1 cellular context compared by ENCODE assay signal in genomic region chr20:63658749-63659187, GRCh38.
TF ChIP-seq lines count a peak whose summit lies in the region.

No MANE protein-coding gene starts in this region.

TF ChIP-seq in HepG2, 621 proteins besides CTCF, POLR2A, EP300 and RAD21 (continued from another document and continues in another):
- TF ChIP-seq, protein P1, sequence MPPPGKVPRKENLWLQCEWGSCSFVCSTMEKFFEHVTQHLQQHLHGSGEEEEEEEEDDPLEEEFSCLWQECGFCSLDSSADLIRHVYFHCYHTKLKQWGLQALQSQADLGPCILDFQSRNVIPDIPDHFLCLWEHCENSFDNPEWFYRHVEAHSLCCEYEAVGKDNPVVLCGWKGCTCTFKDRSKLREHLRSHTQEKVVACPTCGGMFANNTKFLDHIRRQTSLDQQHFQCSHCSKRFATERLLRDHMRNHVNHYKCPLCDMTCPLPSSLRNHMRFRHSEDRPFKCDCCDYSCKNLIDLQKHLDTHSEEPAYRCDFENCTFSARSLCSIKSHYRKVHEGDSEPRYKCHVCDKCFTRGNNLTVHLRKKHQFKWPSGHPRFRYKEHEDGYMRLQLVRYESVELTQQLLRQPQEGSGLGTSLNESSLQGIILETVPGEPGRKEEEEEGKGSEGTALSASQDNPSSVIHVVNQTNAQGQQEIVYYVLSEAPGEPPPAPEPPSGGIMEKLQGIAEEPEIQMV (CRISPR knock-in tag; IDR thresholded peaks at IDR 0.05; ENCODE audit: low read depth) = no peak
- TF ChIP-seq RFX1 (IDR thresholded peaks at IDR 0.05) (no peak), AHR (CRISPR knock-in tag; IDR thresholded peaks at IDR 0.05) (no peak), POLR2AphosphoS2 (IDR thresholded peaks at IDR 0.05; ENCODE audit: low read depth, low read length) (no peak), IKZF5 (CRISPR knock-in tag; IDR thresholded peaks at IDR 0.05) (no peak; the same call in 1 of the 2 replicates), ARNT2 (CRISPR knock-in tag; IDR thresholded peaks at IDR 0.05; ENCODE audit: low read depth) (no peak), ZNF564 (CRISPR knock-in tag; IDR thresholded peaks at IDR 0.05) (no peak; the same call in 1 of the 2 replicates), ZNF124 (CRISPR knock-in tag; IDR thresholded peaks at IDR 0.05) (no peak), ZNF326 (CRISPR knock-in tag; IDR thresholded peaks at IDR 0.05; ENCODE audit: borderline replicate concordance) (no peak), ZNF121 (CRISPR knock-in tag; IDR thresholded peaks at IDR 0.05) (no peak), CREM (IDR thresholded peaks at IDR 0.05) (no peak), CREM (CRISPR knock-in tag; IDR thresholded peaks at IDR 0.05) (0 out of 2 replicates have a peak, but pooled peaks have one; percentile 3), ARNTL (CRISPR knock-in tag; IDR thresholded peaks at IDR 0.05) (no peak), ZNF75D (CRISPR knock-in tag; IDR thresholded peaks at IDR 0.05; ENCODE audit: borderline replicate concordance) (peak; percentile 83; the same call in 1 of the 2 replicates), CHD4 (IDR thresholded peaks at IDR 0.05; ENCODE audit: borderline replicate concordance, low read length) (no peak), RCOR2 (CRISPR knock-in tag; IDR thresholded peaks at IDR 0.05) (no peak; the same call in 1 of the 2 replicates), ZNF142 (CRISPR knock-in tag; IDR thresholded peaks at IDR 0.05) (no peak), ZBTB34 (CRISPR knock-in tag; IDR thresholded peaks at IDR 0.05) (no peak), MAF1 (CRISPR knock-in tag; IDR thresholded peaks at IDR 0.05; ENCODE audit: borderline replicate concordance) (no peak; the same call in 1 of the 2 replicates), SP4 (CRISPR knock-in tag; IDR thresholded peaks at IDR 0.05) (0 out of 2 replicates have a peak, but pooled peaks have one; percentile 1), ZSCAN21 (CRISPR knock-in tag; IDR thresholded peaks at IDR 0.05; ENCODE audit: borderline replicate concordance) (no peak; the same call in 1 of the 2 replicates), ZNF383 (CRISPR knock-in tag; IDR thresholded peaks at IDR 0.05; ENCODE audit: borderline replicate concordance) (no peak; the same call in 1 of the 2 replicates), SRF (IDR thresholded peaks at IDR 0.05; ENCODE audit: low read depth, low read length) (no peak), RBFOX2 (IDR thresholded peaks at IDR 0.05; ENCODE audit: low read depth, low read length) (no peak), ZNF496 (CRISPR knock-in tag; IDR thresholded peaks at IDR 0.05; ENCODE audit: insufficient replicate concordance) (no peak), U2AF1 (optimal IDR thresholded peaks at IDR 0.05; ENCODE audit: low read depth, low read length) (no peak), NCOA1 (CRISPR knock-in tag; IDR thresholded peaks at IDR 0.05) (peak; percentile 19; the same call in 1 of the 2 replicates), ZNF282 (IDR thresholded peaks at IDR 0.05; ENCODE audit: partially characterized antibody) (no peak), IRX3 (CRISPR knock-in tag; IDR thresholded peaks at IDR 0.05; ENCODE audit: borderline replicate concordance, low read depth) (no peak), ZNF138 (CRISPR knock-in tag; IDR thresholded peaks at IDR 0.05; ENCODE audit: low read depth) (peak; percentile 77; the same call in 1 of the 2 replicates), SMAD1 (CRISPR knock-in tag; IDR thresholded peaks at IDR 0.05; ENCODE audit: borderline replicate concordance, low read depth) (no peak), ZBTB42 (CRISPR knock-in tag; IDR thresholded peaks at IDR 0.05) (no peak), HDAC6 (IDR thresholded peaks at IDR 0.05; ENCODE audit: low read depth, low read length) (no peak)
- TF ChIP-seq, protein P2, sequence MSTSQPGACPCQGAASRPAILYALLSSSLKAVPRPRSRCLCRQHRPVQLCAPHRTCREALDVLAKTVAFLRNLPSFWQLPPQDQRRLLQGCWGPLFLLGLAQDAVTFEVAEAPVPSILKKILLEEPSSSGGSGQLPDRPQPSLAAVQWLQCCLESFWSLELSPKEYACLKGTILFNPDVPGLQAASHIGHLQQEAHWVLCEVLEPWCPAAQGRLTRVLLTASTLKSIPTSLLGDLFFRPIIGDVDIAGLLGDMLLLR (CRISPR knock-in tag; IDR thresholded peaks at IDR 0.05) = no peak
- TF ChIP-seq, protein P3, sequence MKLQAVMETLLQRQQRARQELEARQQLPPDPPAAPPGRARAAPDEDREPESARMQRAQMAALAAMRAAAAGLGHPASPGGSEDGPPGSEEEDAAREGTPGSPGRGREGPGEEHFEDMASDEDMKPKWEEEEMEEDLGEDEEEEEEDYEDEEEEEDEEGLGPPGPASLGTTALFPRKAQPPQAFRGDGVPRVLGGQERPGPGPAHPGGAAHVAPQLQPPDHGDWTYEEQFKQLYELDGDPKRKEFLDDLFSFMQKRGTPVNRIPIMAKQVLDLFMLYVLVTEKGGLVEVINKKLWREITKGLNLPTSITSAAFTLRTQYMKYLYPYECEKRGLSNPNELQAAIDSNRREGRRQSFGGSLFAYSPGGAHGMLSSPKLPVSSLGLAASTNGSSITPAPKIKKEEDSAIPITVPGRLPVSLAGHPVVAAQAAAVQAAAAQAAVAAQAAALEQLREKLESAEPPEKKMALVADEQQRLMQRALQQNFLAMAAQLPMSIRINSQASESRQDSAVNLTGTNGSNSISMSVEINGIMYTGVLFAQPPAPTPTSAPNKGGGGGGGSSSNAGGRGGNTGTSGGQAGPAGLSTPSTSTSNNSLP (IDR thresholded peaks at IDR 0.05; ENCODE audit: low read depth, low read length) = no peak
- TF ChIP-seq, protein P4, sequence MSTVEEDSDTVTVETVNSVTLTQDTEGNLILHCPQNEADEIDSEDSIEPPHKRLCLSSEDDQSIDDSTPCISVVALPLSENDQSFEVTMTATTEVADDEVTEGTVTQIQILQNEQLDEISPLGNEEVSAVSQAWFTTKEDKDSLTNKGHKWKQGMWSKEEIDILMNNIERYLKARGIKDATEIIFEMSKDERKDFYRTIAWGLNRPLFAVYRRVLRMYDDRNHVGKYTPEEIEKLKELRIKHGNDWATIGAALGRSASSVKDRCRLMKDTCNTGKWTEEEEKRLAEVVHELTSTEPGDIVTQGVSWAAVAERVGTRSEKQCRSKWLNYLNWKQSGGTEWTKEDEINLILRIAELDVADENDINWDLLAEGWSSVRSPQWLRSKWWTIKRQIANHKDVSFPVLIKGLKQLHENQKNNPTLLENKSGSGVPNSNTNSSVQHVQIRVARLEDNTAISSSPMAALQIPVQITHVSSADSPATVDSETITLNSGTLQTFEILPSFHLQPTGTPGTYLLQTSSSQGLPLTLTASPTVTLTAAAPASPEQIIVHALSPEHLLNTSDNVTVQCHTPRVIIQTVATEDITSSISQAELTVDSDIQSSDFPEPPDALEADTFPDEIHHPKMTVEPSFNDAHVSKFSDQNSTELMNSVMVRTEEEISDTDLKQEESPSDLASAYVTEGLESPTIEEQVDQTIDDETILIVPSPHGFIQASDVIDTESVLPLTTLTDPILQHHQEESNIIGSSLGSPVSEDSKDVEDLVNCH (CRISPR knock-in tag; IDR thresholded peaks at IDR 0.05) = no peak
- TF ChIP-seq, protein P5, sequence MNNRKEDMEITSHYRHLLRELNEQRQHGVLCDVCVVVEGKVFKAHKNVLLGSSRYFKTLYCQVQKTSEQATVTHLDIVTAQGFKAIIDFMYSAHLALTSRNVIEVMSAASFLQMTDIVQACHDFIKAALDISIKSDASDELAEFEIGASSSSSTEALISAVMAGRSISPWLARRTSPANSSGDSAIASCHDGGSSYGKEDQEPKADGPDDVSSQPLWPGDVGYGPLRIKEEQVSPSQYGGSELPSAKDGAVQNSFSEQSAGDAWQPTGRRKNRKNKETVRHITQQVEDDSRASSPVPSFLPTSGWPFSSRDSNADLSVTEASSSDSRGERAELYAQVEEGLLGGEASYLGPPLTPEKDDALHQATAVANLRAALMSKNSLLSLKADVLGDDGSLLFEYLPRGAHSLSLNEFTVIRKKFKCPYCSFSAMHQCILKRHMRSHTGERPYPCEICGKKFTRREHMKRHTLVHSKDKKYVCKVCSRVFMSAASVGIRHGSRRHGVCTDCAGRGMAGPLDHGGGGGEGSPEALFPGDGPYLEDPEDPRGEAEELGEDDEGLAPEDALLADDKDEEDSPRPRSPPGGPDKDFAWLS (CRISPR knock-in tag; IDR thresholded peaks at IDR 0.05; ENCODE audit: borderline replicate concordance) = no peak
- TF ChIP-seq, protein P6, sequence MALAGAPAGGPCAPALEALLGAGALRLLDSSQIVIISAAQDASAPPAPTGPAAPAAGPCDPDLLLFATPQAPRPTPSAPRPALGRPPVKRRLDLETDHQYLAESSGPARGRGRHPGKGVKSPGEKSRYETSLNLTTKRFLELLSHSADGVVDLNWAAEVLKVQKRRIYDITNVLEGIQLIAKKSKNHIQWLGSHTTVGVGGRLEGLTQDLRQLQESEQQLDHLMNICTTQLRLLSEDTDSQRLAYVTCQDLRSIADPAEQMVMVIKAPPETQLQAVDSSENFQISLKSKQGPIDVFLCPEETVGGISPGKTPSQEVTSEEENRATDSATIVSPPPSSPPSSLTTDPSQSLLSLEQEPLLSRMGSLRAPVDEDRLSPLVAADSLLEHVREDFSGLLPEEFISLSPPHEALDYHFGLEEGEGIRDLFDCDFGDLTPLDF (CRISPR knock-in tag; IDR thresholded peaks at IDR 0.05) = no peak
- TF ChIP-seq, protein P7, sequence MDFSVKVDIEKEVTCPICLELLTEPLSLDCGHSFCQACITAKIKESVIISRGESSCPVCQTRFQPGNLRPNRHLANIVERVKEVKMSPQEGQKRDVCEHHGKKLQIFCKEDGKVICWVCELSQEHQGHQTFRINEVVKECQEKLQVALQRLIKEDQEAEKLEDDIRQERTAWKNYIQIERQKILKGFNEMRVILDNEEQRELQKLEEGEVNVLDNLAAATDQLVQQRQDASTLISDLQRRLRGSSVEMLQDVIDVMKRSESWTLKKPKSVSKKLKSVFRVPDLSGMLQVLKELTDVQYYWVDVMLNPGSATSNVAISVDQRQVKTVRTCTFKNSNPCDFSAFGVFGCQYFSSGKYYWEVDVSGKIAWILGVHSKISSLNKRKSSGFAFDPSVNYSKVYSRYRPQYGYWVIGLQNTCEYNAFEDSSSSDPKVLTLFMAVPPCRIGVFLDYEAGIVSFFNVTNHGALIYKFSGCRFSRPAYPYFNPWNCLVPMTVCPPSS (IDR thresholded peaks at IDR 0.05) = no peak
- TF ChIP-seq, protein P8, sequence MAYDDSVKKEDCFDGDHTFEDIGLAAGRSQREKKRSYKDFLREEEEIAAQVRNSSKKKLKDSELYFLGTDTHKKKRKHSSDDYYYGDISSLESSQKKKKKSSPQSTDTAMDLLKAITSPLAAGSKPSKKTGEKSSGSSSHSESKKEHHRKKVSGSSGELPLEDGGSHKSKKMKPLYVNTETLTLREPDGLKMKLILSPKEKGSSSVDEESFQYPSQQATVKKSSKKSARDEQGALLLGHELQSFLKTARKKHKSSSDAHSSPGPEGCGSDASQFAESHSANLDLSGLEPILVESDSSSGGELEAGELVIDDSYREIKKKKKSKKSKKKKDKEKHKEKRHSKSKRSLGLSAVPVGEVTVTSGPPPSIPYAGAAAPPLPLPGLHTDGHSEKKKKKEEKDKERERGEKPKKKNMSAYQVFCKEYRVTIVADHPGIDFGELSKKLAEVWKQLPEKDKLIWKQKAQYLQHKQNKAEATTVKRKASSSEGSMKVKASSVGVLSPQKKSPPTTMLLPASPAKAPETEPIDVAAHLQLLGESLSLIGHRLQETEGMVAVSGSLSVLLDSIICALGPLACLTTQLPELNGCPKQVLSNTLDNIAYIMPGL (CRISPR knock-in tag; IDR thresholded peaks at IDR 0.05; ENCODE audit: borderline replicate concordance in 1 of 2, low read depth in 1 of 2) = no peak
